ENCODE assay signal across 8 cellular contexts in genomic region chr3:134211797-134212196, GRCh38. TPM values are rescaled to one million over a fixed set of nuclear protein-coding genes. Genes with fewer than 3 reads are reported as not detected.
A peak's percentile ranks its signal among the peaks of the same experiment; 100 is the strongest.
DNase-seq lines count a peak whose midpoint lies in the region; ATAC-seq and TF ChIP-seq lines count a peak whose summit lies in the region.

No MANE protein-coding gene starts in this region.

- H3K27ac ChIP-seq in SJSA1, result no peak overlapping the region

- no peaks in the 10 kb centered on the region; the same call in 1 of the 2 replicates for H3K4me1 ChIP-seq in SJSA1 (replicated peaks)

- no peaks in the 10 kb centered on the region; the same call in 1 of the 2 replicates for H3K36me3 ChIP-seq in GM06990 (ENCODE audit: control insufficient read depth, insufficient read depth, low read length)
- H3K36me3 ChIP-seq in SJSA1, result peaks cover 23% of the 10 kb centered on the region

- peak; percentile 66 for TF ChIP-seq CTCF in GM06990 (IDR thresholded peaks at IDR 0.05; ENCODE audit: insufficient read depth, low read length, poor library complexity, severe bottlenecking)
- peak; percentile 93 for TF ChIP-seq CTCF in fibroblast of pulmonary artery (IDR thresholded peaks at IDR 0.05; ENCODE audit: low read length, missing control alignments)

- no peaks in the 10 kb centered on the region for H3K9me3 ChIP-seq in SJSA1 (replicated peaks)

- H3K27me3 ChIP-seq in GM06990 (replicated peaks; ENCODE audit: control insufficient read depth, insufficient read depth, low read length) (no peaks in the 10 kb centered on the region), SJSA1 (replicated peaks) (no peaks in the 10 kb centered on the region)

- TF ChIP-seq EP300 in Ishikawa (IDR thresholded peaks at IDR 0.05; ENCODE audit: borderline replicate concordance), result no peak

- ATAC-seq in GM21390 (IDR thresholded peaks at IDR 0.05; ENCODE audit: unreplicated experiment), result peak; percentile 70
- ATAC-seq in HG02970 (IDR thresholded peaks at IDR 0.05; ENCODE audit: low FRiP score, unreplicated experiment), result no peak

- DNase-seq in GM06990 (ENCODE audit: extremely low read depth, insufficient read length) (no peak), SJSA1 (ENCODE audit: low read depth in 1 of 2, low spot score in 2 of 2) (peak; percentile 41 to 55), fibroblast of pulmonary artery (ENCODE audit: low read depth) (peak; percentile 78), posterior cingulate gyrus (peak in 6 of 10 donors; percentile 33 to 90 (median 50))
- DNase-seq in activated CD8-positive, alpha-beta memory T cell treated with anti-CD3 and anti-CD28 coated beads for 24 hours, result no peak

- H3K4me3 ChIP-seq in GM06990 (replicated peaks; ENCODE audit: low read depth, low read length) (no peak overlapping the region), SJSA1 (no peak overlapping the region), fibroblast of pulmonary artery (replicated peaks; ENCODE audit: low read depth, low read length) (no peak overlapping the region)

- peak; percentile 66 for TF ChIP-seq RAD21 in Ishikawa (IDR thresholded peaks at IDR 0.05; ENCODE audit: low read depth)

- intact Hi-C loops in posterior cingulate gyrus (cut with DNase I), result loop anchor here (1.0 to 5.0 kb wide), 3 partner anchors 88 to 279 kb away; no protein-coding TSS in a partner anchor

TF ChIP-seq in Ishikawa, 13 proteins besides CTCF, POLR2A, EP300 and RAD21:
- TF ChIP-seq TEAD4 (IDR thresholded peaks at IDR 0.05), result no peak
- TF ChIP-seq CREB1 (IDR thresholded peaks at IDR 0.05; ENCODE audit: low read depth), result no peak
- no peak for TF ChIP-seq TAF1 (IDR thresholded peaks at IDR 0.05; ENCODE audit: low read depth)
- no peak for TF ChIP-seq TCF12 (IDR thresholded peaks at IDR 0.05; ENCODE audit: low read depth)
- no peak for TF ChIP-seq EGR1 (IDR thresholded peaks at IDR 0.05)
- TF ChIP-seq USF1 (IDR thresholded peaks at IDR 0.05), result no peak
- no peak for TF ChIP-seq NFIC (IDR thresholded peaks at IDR 0.05)
- TF ChIP-seq CEBPB (IDR thresholded peaks at IDR 0.05), result no peak
- TF ChIP-seq, protein P1, sequence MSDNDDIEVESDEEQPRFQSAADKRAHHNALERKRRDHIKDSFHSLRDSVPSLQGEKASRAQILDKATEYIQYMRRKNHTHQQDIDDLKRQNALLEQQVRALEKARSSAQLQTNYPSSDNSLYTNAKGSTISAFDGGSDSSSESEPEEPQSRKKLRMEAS (IDR thresholded peaks at IDR 0.05), result no peak
- TF ChIP-seq YY1 (IDR thresholded peaks at IDR 0.05; ENCODE audit: low read depth), result no peak
- TF ChIP-seq ZBTB7A (IDR thresholded peaks at IDR 0.05; ENCODE audit: low read depth), result no peak
- no peak for TF ChIP-seq FOXM1 (IDR thresholded peaks at IDR 0.05; ENCODE audit: borderline replicate concordance, low read depth)

RNA-seq across cellular contexts. Expression of gene RYK, which starts 38.9 kb away (rescaled TPM):
- 41.4 and 68.6 TPM in 2 replicates for total RNA-seq in SJSA1 (2014; rRNA removed; shearing (Covaris generic))

Comparison
In these comparisons a context has a peak if more than half of its experiments do, and no peak if none do; other contexts are left out.
1. DNase-seq: peak in SJSA1 (2 of 2), fibroblast of pulmonary artery (single experiment) and posterior cingulate gyrus (6 of 10); none in GM06990 (single experiment) and activated CD8-positive, alpha-beta memory T cell treated with anti-CD3 and anti-CD28 coated beads for 24 hours (single experiment).